Comparison of ENCODE assay signal across 14 cellular contexts in genomic region chrX:64427281-64427680, GRCh38. TPM values are rescaled to one million over a fixed set of nuclear protein-coding genes. Genes with fewer than 3 reads are reported as not detected.
DNase-seq lines count a peak whose midpoint lies in the region; ATAC-seq lines count a peak whose summit lies in the region.
"Had no signal": no experiment of that assay in that cellular context is flagged by ENCODE, and none has a peak within 500 bp of the region (broad histone marks: within the 10 kb centered on the region; RNA-seq: fewer than 3 reads in every experiment).

No MANE protein-coding gene starts in this region.

- H3K27ac Mint-ChIP-seq in activated CD8-positive, alpha-beta memory T cell treated with anti-CD3 and anti-CD28 coated beads, Interleukin-2, amount 10 ng/mL, durations not matched to agents 7 days and 5 days, result no peak overlapping the region

- ATAC-seq in GM18498 (IDR thresholded peaks at IDR 0.05; ENCODE audit: unreplicated experiment) (peak; percentile 63), GM19452 (IDR thresholded peaks at IDR 0.05; ENCODE audit: unreplicated experiment) (peak; percentile 54), HG02759 (IDR thresholded peaks at IDR 0.05; ENCODE audit: unreplicated experiment) (peak; percentile 52)
- ATAC-seq in activated CD8-positive, alpha-beta memory T cell treated with anti-CD3 and anti-CD28 coated beads, Interleukin-2, amount 10 ng/mL, durations not matched to agents 7 days and 5 days, result no peak
- ATAC-seq: SK-N-SH treated with all-trans-retinoic acid at 6 μM for 48 hours had no signal

- H3K27me3 Mint-ChIP-seq in activated CD8-positive, alpha-beta memory T cell treated with anti-CD3 and anti-CD28 coated beads, Interleukin-2, amount 10 ng/mL, durations not matched to agents 7 days and 5 days, result no peaks in the 10 kb centered on the region

- H3K9me3 Mint-ChIP-seq in activated CD8-positive, alpha-beta memory T cell treated with anti-CD3 and anti-CD28 coated beads, Interleukin-2, amount 10 ng/mL, durations not matched to agents 7 days and 5 days (ENCODE audit: low read depth), result no peaks in the 10 kb centered on the region

- H3K4me3 Mint-ChIP-seq in activated CD8-positive, alpha-beta memory T cell treated with anti-CD3 and anti-CD28 coated beads, Interleukin-2, amount 10 ng/mL, durations not matched to agents 7 days and 5 days, result no peak overlapping the region

- peaks cover 6% of the 10 kb centered on the region for H3K4me1 Mint-ChIP-seq in activated CD8-positive, alpha-beta memory T cell treated with anti-CD3 and anti-CD28 coated beads, Interleukin-2, amount 10 ng/mL, durations not matched to agents 7 days and 5 days

- no peaks in the 10 kb centered on the region for H3K36me3 Mint-ChIP-seq in activated CD8-positive, alpha-beta memory T cell treated with anti-CD3 and anti-CD28 coated beads, Interleukin-2, amount 10 ng/mL, durations not matched to agents 7 days and 5 days

- DNase-seq in NAMALWA (ENCODE audit: low spot score), result peak; percentile 37
- no peak for DNase-seq in stimulated activated CD4-positive, alpha-beta T cell treated with anti-CD3 and anti-CD28 coated beads, Interleukin-2, amount 100 ng/mL, for 48 hours
- DNase-seq in NCI-H2081 treated with DMSO at 0.1 percent for 48 hours (lab: John Stamatoyannopoulos, UW), result no peak
- no peak for DNase-seq in activated CD8-positive, alpha-beta memory T cell treated with anti-CD3 and anti-CD28 coated beads, Interleukin-2, amount 10 ng/mL, durations not matched to agents 7 days and 5 days
- no peak for DNase-seq in NCI-H69 (lab: John Stamatoyannopoulos, UW)
- DNase-seq: midbrain, NCI-H146, NCI-H510A, trophoblast cell had no signal

- CTCF ChIA-PET in activated CD8-positive, alpha-beta memory T cell treated with anti-CD3 and anti-CD28 coated beads, Interleukin-2, amount 10 ng/mL, durations not matched to agents 7 days and 5 days (lab: Charles Lee), result no interaction called here

RNA-seq across cellular contexts. Expression of gene MTMR8, which starts 32.0 kb away (rescaled TPM):
- total RNA-seq in activated CD8-positive, alpha-beta memory T cell treated with anti-CD3 and anti-CD28 coated beads, Interleukin-2, amount 10 ng/mL, durations not matched to agents 7 days and 5 days, result 1 to 10 TPM; 4.5 to 4.6 TPM
- total RNA-seq: LHCN-M2 had no signal
